ENCODE assay signal across 22 cellular contexts in genomic region chr1:52680353-52680752, GRCh38. TPM values are rescaled to one million over a fixed set of nuclear protein-coding genes. Genes with fewer than 3 reads are reported as not detected.
"Had no signal": no experiment of that assay in that cellular context is flagged by ENCODE, and none has a peak within 500 bp of the region (broad histone marks: within the 10 kb centered on the region; RNA-seq: fewer than 3 reads in every experiment).

No MANE protein-coding gene starts in this region.

- H3K27me3 Mint-ChIP-seq: activated CD8-positive, alpha-beta memory T cell treated with anti-CD3 and anti-CD28 coated beads, Interleukin-2, amount 10 ng/mL, durations not matched to agents 7 days and 5 days; natural killer cell treated with Interleukin-12 subunit alpha and Interleukin-12 subunit beta and Interleukin-15 and Interleukin-18, amount 100 ng/mL, for 72 hours had no signal

- H3K9me3 Mint-ChIP-seq: natural killer cell treated with Interleukin-12 subunit alpha and Interleukin-12 subunit beta and Interleukin-15 and Interleukin-18, amount 100 ng/mL, for 72 hours had no signal

- H3K9ac ChIP-seq: parathyroid adenoma had no signal

- H3K36me3 Mint-ChIP-seq: natural killer cell treated with Interleukin-12 subunit alpha and Interleukin-12 subunit beta and Interleukin-15 and Interleukin-18, amount 100 ng/mL, for 72 hours had no signal

- H3K27me3 ChIP-seq: esophagus muscularis mucosa, neutrophil, sigmoid colon, SJSA1 had no signal

- ATAC-seq: activated CD4-positive, CD25-positive, alpha-beta regulatory T cell treated with anti-CD3 and anti-CD28 coated beads, Interleukin-2, amount 50 U/mL, for 24 hours; activated CD8-positive, alpha-beta memory T cell treated with anti-CD3 and anti-CD28 coated beads, Interleukin-2, amount 10 ng/mL, durations not matched to agents 7 days and 5 days; left ventricle myocardium superior; mucosa of descending colon; natural killer cell treated with Interleukin-12 subunit alpha and Interleukin-12 subunit beta and Interleukin-15 and Interleukin-18, amount 100 ng/mL, for 72 hours had no signal

- DNase-seq: activated CD4-positive, alpha-beta T cell treated with anti-CD3 and anti-CD28 coated beads, Interleukin-2, amount 50 U/mL, for 1 hour; activated CD8-positive, alpha-beta memory T cell treated with anti-CD3 and anti-CD28 coated beads, Interleukin-2, amount 10 ng/mL, durations not matched to agents 7 days and 5 days; activated effector memory CD4-positive, alpha-beta T cell treated with Interleukin-2 at 50 U/mL for 16 hours; activated naive CD4-positive, alpha-beta T cell treated with anti-CD3 and anti-CD28 coated beads, Interleukin-2, amount 50 U/mL, for 16 hours; dermis blood vessel endothelial cell; effector memory CD4-positive, alpha-beta T cell; left ventricle myocardium superior; mucosa of descending colon; sigmoid colon; stimulated activated CD4-positive, alpha-beta T cell treated with anti-CD3 and anti-CD28 coated beads, Interleukin-4, amount 100 ng/mL, for 24 hours; stimulated activated naive CD4-positive, alpha-beta T cell; T1000 had no signal

- H3K27ac ChIP-seq: esophagus muscularis mucosa, neutrophil, parathyroid adenoma, sigmoid colon, SJSA1 had no signal

- H3K9me3 ChIP-seq: esophagus muscularis mucosa, mucosa of descending colon, neutrophil, sigmoid colon, SJSA1 had no signal

- H3K4me3 Mint-ChIP-seq: activated CD8-positive, alpha-beta memory T cell treated with anti-CD3 and anti-CD28 coated beads, Interleukin-2, amount 10 ng/mL, durations not matched to agents 7 days and 5 days; natural killer cell treated with Interleukin-12 subunit alpha and Interleukin-12 subunit beta and Interleukin-15 and Interleukin-18, amount 100 ng/mL, for 72 hours had no signal

- H3K27ac Mint-ChIP-seq: activated CD8-positive, alpha-beta memory T cell treated with anti-CD3 and anti-CD28 coated beads, Interleukin-2, amount 10 ng/mL, durations not matched to agents 7 days and 5 days had no signal

- H2AFZ ChIP-seq: parathyroid adenoma had no signal

- H3K79me2 ChIP-seq: parathyroid adenoma had no signal

- H3K4me1 ChIP-seq: esophagus muscularis mucosa, parathyroid adenoma, sigmoid colon, SJSA1 had no signal

- H3K4me3 ChIP-seq: esophagus muscularis mucosa, mucosa of descending colon, sigmoid colon, SJSA1 had no signal

- H3K36me3 ChIP-seq: esophagus muscularis mucosa, neutrophil, sigmoid colon had no signal

- FAIRE-seq: bronchial epithelial cell, endothelial cell of umbilical vein had no signal

RNA-seq across cellular contexts. Expression of gene SHISAL2A, which starts 47.4 kb away (rescaled TPM):
- total RNA-seq: bronchial epithelial cell, chondrocyte, dermis blood vessel endothelial cell, endothelial cell of umbilical vein, glomerular endothelial cell, left ventricle myocardium superior, sigmoid colon, SJSA1 had no signal
- polyA plus RNA-seq: endothelial cell of umbilical vein had no signal
